1 cellular context compared by ENCODE assay signal in genomic region chr10:119496282-119496681, GRCh38.
TF ChIP-seq lines count a peak whose summit lies in the region.

No MANE protein-coding gene starts in this region.

TF ChIP-seq in GM12878, 131 proteins besides CTCF, POLR2A, EP300 and RAD21 (continued from another document):
- peak; percentile 66 for TF ChIP-seq ATF2 (IDR thresholded peaks at IDR 0.05; ENCODE audit: low read length)
- peak; percentile 99 for TF ChIP-seq BCL3 (IDR thresholded peaks at IDR 0.05; ENCODE audit: borderline replicate concordance, insufficient read depth, low read depth, low read length, poor library complexity, severe bottlenecking)
- peak; percentile 97 for TF ChIP-seq IRF4 (IDR thresholded peaks at IDR 0.05; ENCODE audit: low read depth, low read length)
- no peak for TF ChIP-seq FOXK2 (IDR thresholded peaks at IDR 0.05)
- peak; percentile 78 for TF ChIP-seq DPF2 (IDR thresholded peaks at IDR 0.05)
- TF ChIP-seq EED (IDR thresholded peaks at IDR 0.05; ENCODE audit: low read depth) = peak; percentile 87
- 0 out of 3 replicates have a peak, but pooled peaks have one; percentile 45 for TF ChIP-seq POU2F2 (IDR thresholded peaks at IDR 0.05; ENCODE audit: borderline replicate concordance, low read depth, low read length)
- TF ChIP-seq EGR1 (IDR thresholded peaks at IDR 0.05; ENCODE audit: borderline replicate concordance in 1 of 2, low read depth in 2 of 2, low read length in 2 of 2) = no peak
- TF ChIP-seq BHLHE40 (IDR thresholded peaks at IDR 0.05; ENCODE audit: borderline replicate concordance in 1 of 2, low read depth in 2 of 2, low read length in 1 of 2) = peak; percentile 84 to 89
- TF ChIP-seq MEF2B (IDR thresholded peaks at IDR 0.05; ENCODE audit: partially characterized antibody, poor library complexity, severe bottlenecking) = peak; percentile 37
- peak; percentile 93 for TF ChIP-seq NR2F1 (conservative IDR thresholded peaks at IDR 0.05)
- 0 out of 2 replicates have a peak, but pooled peaks have one; percentile 26 for TF ChIP-seq MLLT1 (IDR thresholded peaks at IDR 0.05)
- TF ChIP-seq PBX3 (IDR thresholded peaks at IDR 0.05; ENCODE audit: insufficient replicate concordance, low read depth, low read length) = no peak
- peak; percentile 15 for TF ChIP-seq SP1 (IDR thresholded peaks at IDR 0.05; ENCODE audit: low read depth, low read length)
- peak; percentile 95 for TF ChIP-seq RUNX3 (IDR thresholded peaks at IDR 0.05; ENCODE audit: low read length)
- TF ChIP-seq PAX5 (IDR thresholded peaks at IDR 0.05; ENCODE audit: borderline replicate concordance, low read depth, low read length) = peak; percentile 80; the same call in 1 of the 2 replicates
- no peak for TF ChIP-seq ZBTB33 (IDR thresholded peaks at IDR 0.05)
- TF ChIP-seq FOXM1 (IDR thresholded peaks at IDR 0.05; ENCODE audit: low read depth, low read length) = peak; percentile 60; the same call in 1 of the 2 replicates
- TF ChIP-seq SKIL (IDR thresholded peaks at IDR 0.05; ENCODE audit: low read depth, poor library complexity, severe bottlenecking) = peak; percentile 98
- no peak for TF ChIP-seq ZNF207 (IDR thresholded peaks at IDR 0.05; ENCODE audit: borderline replicate concordance)
- TF ChIP-seq CREM (IDR thresholded peaks at IDR 0.05; ENCODE audit: low read depth) = peak; percentile 64; the same call in 1 of the 2 replicates
- no peak for TF ChIP-seq USF2 (IDR thresholded peaks at IDR 0.05; ENCODE audit: borderline replicate concordance, low read depth, low read length)
- no peak for TF ChIP-seq HSF1 (IDR thresholded peaks at IDR 0.05; ENCODE audit: low read depth, low read length)
- peak; percentile 63 for TF ChIP-seq TBL1XR1 (IDR thresholded peaks at IDR 0.05; ENCODE audit: low read depth, low read length)
- peak; percentile 95 to 96 for TF ChIP-seq IKZF2 (IDR thresholded peaks at IDR 0.05)
- no peak for TF ChIP-seq STAT1 (conservative IDR thresholded peaks at IDR 0.05)
- TF ChIP-seq JUNB (IDR thresholded peaks at IDR 0.05) = peak; percentile 88
- TF ChIP-seq CBFB (IDR thresholded peaks at IDR 0.05; ENCODE audit: low read depth) = peak; percentile 69; the same call in 1 of the 2 replicates
- TF ChIP-seq CREB1 (IDR thresholded peaks at IDR 0.05; ENCODE audit: low read depth) = 0 out of 2 replicates have a peak, but pooled peaks have one; percentile 16
- TF ChIP-seq MTA2 (IDR thresholded peaks at IDR 0.05; ENCODE audit: low read depth) = peak; percentile 61
- TF ChIP-seq TCF12 (IDR thresholded peaks at IDR 0.05; ENCODE audit: low read depth, low read length) = 0 out of 2 replicates have a peak, but pooled peaks have one; percentile 53
- 0 out of 2 replicates have a peak, but pooled peaks have one; percentile 34 for TF ChIP-seq MTA3 (IDR thresholded peaks at IDR 0.05; ENCODE audit: borderline replicate concordance, low read length)
- peak; percentile 31; the same call in 1 of the 2 replicates for TF ChIP-seq BACH1 (IDR thresholded peaks at IDR 0.05; ENCODE audit: borderline replicate concordance)
- TF ChIP-seq PAX8 (IDR thresholded peaks at IDR 0.05) = no peak
- 0 out of 2 replicates have a peak, but pooled peaks have one; percentile 46 for TF ChIP-seq PML (IDR thresholded peaks at IDR 0.05; ENCODE audit: low read length)
